In genomic region chr2:215683295-215683694, GRCh38 we compare ENCODE assay signal across 18 cellular contexts.
A peak's percentile ranks its signal among the peaks of the same experiment; 100 is the strongest.
DNase-seq lines count a peak whose midpoint lies in the region; ATAC-seq, FAIRE-seq and TF ChIP-seq lines count a peak whose summit lies in the region.
"Had no signal": no experiment of that assay in that cellular context is flagged by ENCODE, and none has a peak within 500 bp of the region (broad histone marks: within the 10 kb centered on the region; RNA-seq: fewer than 3 reads in every experiment).

No MANE protein-coding gene starts in this region.

- TF ChIP-seq CTCF in HepG2 (CRISPR knock-in tag; IDR thresholded peaks at IDR 0.05), result no peak
- no peak for TF ChIP-seq CTCF in right lobe of liver (IDR thresholded peaks at IDR 0.05)
- TF ChIP-seq CTCF in IMR-90 (conservative IDR thresholded peaks at IDR 0.05; ENCODE audit: low read depth, low read length), result no peak
- TF ChIP-seq CTCF in smooth muscle cell (IDR thresholded peaks at IDR 0.05; ENCODE audit: borderline replicate concordance, insufficient read depth, poor library complexity, severe bottlenecking), result no peak

- POLR2A ChIA-PET in HepG2 (lab: Yijun Ruan, JAX) (interaction anchor here (4.6 kb wide), 1 partner anchor 10 kb away, joined by 62 read pairs; no protein-coding TSS in a partner anchor), IMR-90 (lab: Charles Lee; ENCODE audit: unreplicated experiment) (interaction anchor here (0.6 kb wide), 1 partner anchor 9 kb away, joined by 3 read pairs; no protein-coding TSS in a partner anchor)

- no peak for ATAC-seq in HepG2
- ATAC-seq in right lobe of liver, result no peak
- no peak for ATAC-seq in IMR-90 (ENCODE audit: low read depth)
- no peak for ATAC-seq in HG02884 (IDR thresholded peaks at IDR 0.05; ENCODE audit: unreplicated experiment)
- ATAC-seq: GM12878 had no signal

- H2AK5ac ChIP-seq in IMR-90 (ENCODE audit: low read depth, low read length) (peak overlapping the region; percentile 69), mesenchymal stem cell (ENCODE audit: low read length, severe bottlenecking) (peak overlapping the region; percentile 49)

- DNase-seq in HepG2 (ENCODE audit: low spot score) (no peak), right lobe of liver (no peak), IMR-90 (no peak), mesenchymal stem cell (no peak), smooth muscle cell (lab: John Stamatoyannopoulos, UW; ENCODE audit: unreplicated experiment) (no peak), NCI-H1048 (lab: John Stamatoyannopoulos, UW) (no peak)
- DNase-seq in activated CD4-positive, alpha-beta T cell treated with anti-CD3 and anti-CD28 coated beads for 1 hour, result no peak
- DNase-seq: 8988T; CD4-positive, CD25-positive, alpha-beta regulatory T cell; DMS79 treated with DMSO at 0.1 percent for 48 hours; GF-D8; GM23248; KG1 had no signal

- no peak overlapping the region for H3K56ac ChIP-seq in IMR-90 (ENCODE audit: extremely low read depth, insufficient read depth, low read length)

- 91% methylated on average over 4 of the region's 4 CpGs for WGBS in HepG2 (ENCODE audit: low lambda C conversion rate)
- 58% methylated on average over 4 of the region's 4 CpGs for WGBS in right lobe of liver (ENCODE audit: insufficient coverage, low coverage, low lambda C conversion rate, missing lambda C conversion rate)
- no CpG with 5 or more reads among the region's 4 CpGs for WGBS in IMR-90 (ENCODE audit: extremely low coverage in 2 of 2, insufficient read length in 1 of 2), 2 experiments
- 97% methylated on average over 3 of the region's 4 CpGs for WGBS in mesenchymal stem cell
- WGBS in smooth muscle cell (ENCODE audit: low lambda C conversion rate), result 89% methylated on average over 4 of the region's 4 CpGs

- peaks cover 34% of the 10 kb centered on the region for H3F3A ChIP-seq in smooth muscle cell (ENCODE audit: low read depth)

- intact Hi-C loops in HepG2 (cut with micrococcal nuclease; ENCODE audit: unreplicated experiment) (no loop called here), right lobe of liver (cut with DNase I) (no loop called here), IMR-90 (cut with micrococcal nuclease) (no loop called here)

- H3K9me1 ChIP-seq in IMR-90 (ENCODE audit: insufficient read depth, low read length), result no peaks in the 10 kb centered on the region; the same call in none of the 2 replicates

- H3K27me3 ChIP-seq in HepG2 (ENCODE audit: control insufficient read depth in 1 of 2, insufficient read depth in 2 of 2, low read length in 2 of 2) (no peaks in the 10 kb centered on the region), right lobe of liver (no peaks in the 10 kb centered on the region), IMR-90 (ENCODE audit: control insufficient read depth, insufficient read depth, low read length) (no peaks in the 10 kb centered on the region), mesenchymal stem cell (ENCODE audit: control insufficient read depth in 1 of 2, insufficient read depth in 1 of 2, low read length in 2 of 2) (no peaks in the 10 kb centered on the region), smooth muscle cell (ENCODE audit: low read depth) (no peaks in the 10 kb centered on the region)
- H3K27me3 ChIP-seq: BLaER1 had no signal

- H2BK15ac ChIP-seq in IMR-90 (ENCODE audit: low read depth, low read length) (peak overlapping the region; percentile 92; the same call in 2 of the 3 replicates), mesenchymal stem cell (ENCODE audit: low read depth, poor library complexity, severe bottlenecking) (no peak overlapping the region)

- TF ChIP-seq POLR2A in HepG2 (IDR thresholded peaks at IDR 0.05; ENCODE audit: insufficient read depth in 1 of 2, low read depth in 2 of 2, low read length in 2 of 2), result no peak
- no peak for TF ChIP-seq POLR2A in right lobe of liver (IDR thresholded peaks at IDR 0.05)
- TF ChIP-seq POLR2A in IMR-90 (IDR thresholded peaks at IDR 0.05; ENCODE audit: low read depth, low read length), result no peak

- H2AK9ac ChIP-seq in IMR-90 (replicated peaks; ENCODE audit: low read depth, low read length, poor library complexity), result no peak overlapping the region

- H3K79me2 ChIP-seq in HepG2 (ENCODE audit: insufficient read depth, low read length) (no peaks in the 10 kb centered on the region), smooth muscle cell (ENCODE audit: low read depth) (no peaks in the 10 kb centered on the region)

- TF ChIP-seq RAD21 in HepG2 (CRISPR knock-in tag; IDR thresholded peaks at IDR 0.05), result no peak
- no peak for TF ChIP-seq RAD21 in IMR-90 (IDR thresholded peaks at IDR 0.05; ENCODE audit: low read length)

- TF ChIP-seq EP300 in HepG2 (IDR thresholded peaks at IDR 0.05; ENCODE audit: low read depth in 2 of 2, low read length in 2 of 2) (no peak), HepG2 (CRISPR knock-in tag; IDR thresholded peaks at IDR 0.05; ENCODE audit: borderline replicate concordance) (no peak)

- FAIRE-seq in HepG2 (lab: Jason Lieb, UNC), result no peak
- FAIRE-seq: GM12878 had no signal

- H2BK20ac ChIP-seq in IMR-90 (ENCODE audit: low read depth, low read length), result peak overlapping the region; percentile 85

- H3K36me3 ChIP-seq in HepG2 (replicated peaks in 1 of 2; ENCODE audit: control insufficient read depth in 1 of 2, insufficient read depth in 2 of 2, low read length in 2 of 2), result no peaks in the 10 kb centered on the region
- no peaks in the 10 kb centered on the region for H3K36me3 ChIP-seq in right lobe of liver
- H3K36me3 ChIP-seq in IMR-90 (ENCODE audit: control insufficient read depth, insufficient read depth, low read length), result no peaks in the 10 kb centered on the region
- no peaks in the 10 kb centered on the region for H3K36me3 ChIP-seq in mesenchymal stem cell (ENCODE audit: control insufficient read depth in 1 of 2, insufficient read depth in 2 of 2, low read depth in 1 of 2, low read length in 2 of 2)
- no peaks in the 10 kb centered on the region for H3K36me3 ChIP-seq in smooth muscle cell (ENCODE audit: low read depth)
- H3K36me3 ChIP-seq: BLaER1, HAP-1 had no signal

- H3K4me2 ChIP-seq in HepG2 (ENCODE audit: low read depth, low read length), result no peak overlapping the region
- H3K4me2 ChIP-seq in IMR-90 (ENCODE audit: low read depth, low read length), result no peak overlapping the region
- no peak overlapping the region for H3K4me2 ChIP-seq in mesenchymal stem cell (ENCODE audit: low read length, poor library complexity, severe bottlenecking)
- no peak overlapping the region for H3K4me2 ChIP-seq in smooth muscle cell
- H3K4me2 ChIP-seq: BLaER1 had no signal

- H3K18ac ChIP-seq in IMR-90 (ENCODE audit: low read depth, low read length) (peak overlapping the region; percentile 5; the same call in 1 of the 2 replicates), mesenchymal stem cell (ENCODE audit: low read depth in 1 of 2, low read length in 2 of 2) (no peak overlapping the region)

- H3K27ac ChIP-seq in HepG2 (ENCODE audit: extremely low read length, insufficient read depth, low read length) (peak overlapping the region; percentile 89), right lobe of liver (no peak overlapping the region), IMR-90 (ENCODE audit: insufficient read depth, low read length) (no peak overlapping the region), mesenchymal stem cell (ENCODE audit: low read length, poor library complexity, severe bottlenecking) (no peak overlapping the region), smooth muscle cell (ENCODE audit: low read depth) (peak overlapping the region; percentile 76)
- H3K27ac ChIP-seq: BLaER1, HL-60 had no signal

- no TSS peak for BruUV-seq in HepG2 (replicated peaks; lab: Mats Ljungman, UMichigan)
- BruUV-seq in IMR-90 (replicated peaks; lab: Mats Ljungman, UMichigan), result no TSS peak

- peak overlapping the region in 1 of 2 experiments; percentile 18 for H2BK12ac ChIP-seq in mesenchymal stem cell (ENCODE audit: low read length in 2 of 2)

- H3K4me3 ChIP-seq in HepG2 (replicated peaks in 1 of 3; ENCODE audit: insufficient read depth in 1 of 3, low read depth in 2 of 3, low read length in 3 of 3) (no peak overlapping the region), right lobe of liver (no peak overlapping the region), IMR-90 (ENCODE audit: insufficient read depth, low read depth, low read length) (no peak overlapping the region), mesenchymal stem cell (ENCODE audit: insufficient read depth in 1 of 2, low read depth in 1 of 2, low read length in 2 of 2) (no peak overlapping the region), smooth muscle cell (no peak overlapping the region)
- H3K4me3 ChIP-seq: BLaER1, GM12878, GM23248, HAP-1 had no signal

- peaks cover 97% of the 10 kb centered on the region for H3K4me1 ChIP-seq in HepG2 (ENCODE audit: insufficient read depth, low read length)
- H3K4me1 ChIP-seq in right lobe of liver, result peaks cover 0 to 38% (median 8%) of the 10 kb centered on the region in 4 donors
- peaks cover 19% of the 10 kb centered on the region for H3K4me1 ChIP-seq in IMR-90 (ENCODE audit: control insufficient read depth, insufficient read depth, low read length)
- H3K4me1 ChIP-seq in mesenchymal stem cell (ENCODE audit: control insufficient read depth, insufficient read depth, low read depth, low read length), result peaks cover 6% of the 10 kb centered on the region
- peaks cover 38% of the 10 kb centered on the region for H3K4me1 ChIP-seq in smooth muscle cell (ENCODE audit: low read depth)
- H3K4me1 ChIP-seq: HAP-1 had no signal

- in situ Hi-C loops in HepG2 (cut with HindIII; ENCODE audit: extremely low pct_ligation_motif_present, low pct_unique_long_range_greater_than_20kb), result loop anchor here (5.0 kb wide), 2 partner anchors 66 to 104 kb away; no protein-coding TSS in a partner anchor
- in situ Hi-C loops in IMR-90 (cut with MboI; ENCODE audit: low sequenced_read_pairs), result no loop called here

- H3K9ac ChIP-seq in HepG2 (ENCODE audit: insufficient read depth, low read depth, low read length), result peak overlapping the region; percentile 24
- H3K9ac ChIP-seq in IMR-90 (ENCODE audit: low read depth, low read length), result no peak overlapping the region
- H3K9ac ChIP-seq in mesenchymal stem cell (ENCODE audit: low read length), result peak overlapping the region; percentile 83
- no peak overlapping the region for H3K9ac ChIP-seq in smooth muscle cell (ENCODE audit: low read depth)
- H3K9ac ChIP-seq: BLaER1, GM23248 had no signal

- peak overlapping the region; percentile 44 for H2BK5ac ChIP-seq in IMR-90 (ENCODE audit: low read depth, low read length, poor library complexity, severe bottlenecking)
- H2BK5ac ChIP-seq in mesenchymal stem cell (ENCODE audit: low read depth, low read length, poor library complexity, severe bottlenecking), result no peak overlapping the region

- H4K91ac ChIP-seq in IMR-90 (ENCODE audit: insufficient read depth, low read depth, low read length) (peak overlapping the region; percentile 70), mesenchymal stem cell (ENCODE audit: low read length) (no peak overlapping the region)

- H2AFZ ChIP-seq in HepG2 (ENCODE audit: low read length) (peak overlapping the region; percentile 45), IMR-90 (replicated peaks; ENCODE audit: low read length, poor library complexity) (peak overlapping the region; percentile 30), mesenchymal stem cell (ENCODE audit: low read depth, low read length) (no peak overlapping the region), smooth muscle cell (ENCODE audit: low read depth) (no peak overlapping the region)
- H2AFZ ChIP-seq: GM23248 had no signal

- CTCF ChIA-PET in HepG2 (lab: Yijun Ruan, JAX; ENCODE audit: low intra/inter-chr PET ratio, low total read pairs) (no interaction called here), IMR-90 (lab: Yijun Ruan, JAX) (interaction anchor here (0.8 kb wide), 1 partner anchor 22 kb away, joined by 3 read pairs; no protein-coding TSS in a partner anchor)

- H4K8ac ChIP-seq in IMR-90 (ENCODE audit: low read depth in 2 of 2, low read length in 2 of 2) (peak overlapping the region in 1 of 2 experiments; percentile 56; a peak in 2 of 4 replicates), mesenchymal stem cell (ENCODE audit: low read length) (no peak overlapping the region)

- H3K23ac ChIP-seq in IMR-90 (ENCODE audit: low read depth, low read length) (no peak overlapping the region), mesenchymal stem cell (ENCODE audit: low read length in 2 of 2) (no peak overlapping the region)

- H3K9me3 ChIP-seq in HepG2 (ENCODE audit: low read length), result peaks cover 23% of the 10 kb centered on the region
- no peaks in the 10 kb centered on the region for H3K9me3 ChIP-seq in right lobe of liver
- H3K9me3 ChIP-seq in IMR-90 (ENCODE audit: control insufficient read depth, insufficient read depth, low read length), result no peaks in the 10 kb centered on the region
- H3K9me3 ChIP-seq in mesenchymal stem cell (ENCODE audit: control insufficient read depth, low read length), result peaks cover 5% of the 10 kb centered on the region
- H3K9me3 ChIP-seq in smooth muscle cell (replicated peaks; ENCODE audit: low read depth), result no peaks in the 10 kb centered on the region
- H3K9me3 ChIP-seq: BLaER1, HAP-1 had no signal

- peak overlapping the region; percentile 86 for H2BK120ac ChIP-seq in IMR-90 (ENCODE audit: low read depth, low read length)
- no peak overlapping the region for H2BK120ac ChIP-seq in mesenchymal stem cell (ENCODE audit: low read depth, low read length)

- H3K79me1 ChIP-seq in IMR-90 (ENCODE audit: low read depth in 1 of 2, low read length in 2 of 2) (no peaks in the 10 kb centered on the region), mesenchymal stem cell (replicated peaks; ENCODE audit: low read length, poor library complexity, severe bottlenecking) (no peaks in the 10 kb centered on the region)

- H3K4ac ChIP-seq in IMR-90 (ENCODE audit: low read depth, low read length) (peak overlapping the region; percentile 72), mesenchymal stem cell (ENCODE audit: low read depth in 1 of 2, low read length in 2 of 2) (no peak overlapping the region)

- H3K14ac ChIP-seq in IMR-90 (replicated peaks; ENCODE audit: low read depth, low read length), result 0 out of 2 replicates have a peak overlapping the region, but pooled peaks have one; percentile 69
- no peak overlapping the region for H3K14ac ChIP-seq in mesenchymal stem cell (ENCODE audit: low read length in 2 of 2)

- H4K20me1 ChIP-seq in HepG2 (ENCODE audit: insufficient read depth, low read length) (no peaks in the 10 kb centered on the region), IMR-90 (ENCODE audit: insufficient read depth, low read length) (no peaks in the 10 kb centered on the region), smooth muscle cell (ENCODE audit: low read depth) (no peaks in the 10 kb centered on the region)
- H4K20me1 ChIP-seq: BLaER1 had no signal

- H4K5ac ChIP-seq in IMR-90 (ENCODE audit: low read depth, low read length), result peak overlapping the region; percentile 44; the same call in 1 of the 2 replicates

- dilution Hi-C loops in IMR-90 (cut with HindIII; ENCODE audit: low sequenced_read_pairs, unreplicated experiment), result no loop called here

Comparison
In these comparisons a context has a peak if more than half of its experiments do, and no peak if none do; other contexts are left out.
1. H3K27ac ChIP-seq: peak in HepG2 (single experiment) and smooth muscle cell (single experiment); none in right lobe of liver (0 of 3), IMR-90 (single experiment) and mesenchymal stem cell (single experiment).
2. H2AFZ ChIP-seq: peak in HepG2 (single experiment) and IMR-90 (single experiment); none in mesenchymal stem cell (single experiment) and smooth muscle cell (single experiment).
3. H3K9ac ChIP-seq: peak in HepG2 (single experiment) and mesenchymal stem cell (single experiment); none in IMR-90 (single experiment) and smooth muscle cell (single experiment).